24 cellular contexts compared by ENCODE assay signal in the genomic region with DNA sequence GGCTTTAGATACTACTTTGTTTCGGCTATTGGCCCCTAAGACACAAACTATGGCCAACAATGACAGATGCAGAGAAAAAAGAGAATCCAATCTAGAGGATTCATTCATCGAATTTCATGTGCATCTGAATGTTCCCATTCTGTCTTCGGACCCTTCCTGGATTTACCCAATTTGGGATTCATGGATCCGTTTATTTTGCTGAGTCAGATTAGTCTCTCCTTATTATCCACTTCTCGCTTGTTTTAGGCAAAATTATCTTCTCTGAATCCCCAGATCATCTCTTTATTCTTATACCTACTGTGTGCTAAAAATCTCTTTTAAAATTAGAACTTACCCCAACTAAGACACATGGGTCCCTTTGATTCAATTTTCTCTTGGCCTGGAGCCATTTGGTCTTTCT. TPM values are rescaled to one million over a fixed set of nuclear protein-coding genes. Genes with fewer than 3 reads are reported as not detected.
DNase-seq lines count a peak whose midpoint lies in the region; ATAC-seq, FAIRE-seq and TF ChIP-seq lines count a peak whose summit lies in the region.
"Had no signal": no experiment of that assay in that cellular context is flagged by ENCODE, and none has a peak within 500 bp of the region (broad histone marks: within the 10 kb centered on the region; RNA-seq: fewer than 3 reads in every experiment).

No MANE protein-coding gene starts in this region.

- no peaks in the 10 kb centered on the region for H3K9me1 ChIP-seq in K562 (ENCODE audit: control insufficient read depth, insufficient read depth, low read length)

- H3K4me3 ChIP-seq in A549 (no peak overlapping the region), K562 (no peak overlapping the region)
- H3K4me3 ChIP-seq: BLaER1 had no signal

- TF ChIP-seq CTCF in A549 (IDR thresholded peaks at IDR 0.05), result no peak
- TF ChIP-seq CTCF in K562 (IDR thresholded peaks at IDR 0.05 in 2 of 3, conservative IDR thresholded peaks at IDR 0.05 in 1 of 3; ENCODE audit: insufficient read depth in 2 of 3, low read depth in 1 of 3, low read length in 3 of 3), result no peak

- intact Hi-C loops in K562 (cut with micrococcal nuclease), result no loop called here

- H3K4me1 ChIP-seq in A549 (no peaks in the 10 kb centered on the region), K562 (replicated peaks in 1 of 2; ENCODE audit: control insufficient read depth in 2 of 2, insufficient read depth in 2 of 2, low read length in 2 of 2) (no peaks in the 10 kb centered on the region)
- H3K4me1 ChIP-seq: BE2C, BLaER1 had no signal

- no peaks in the 10 kb centered on the region for H3K27me3 Mint-ChIP-seq in activated T-cell treated with anti-CD3 and anti-CD28 coated beads, Interleukin-2, amount 50 U/mL, for 72 hours (ENCODE audit: low read depth)

- no peak for DNase-seq in activated T-cell treated with anti-CD3 and anti-CD28 coated beads, Interleukin-2, amount 50 U/mL, for 72 hours
- DNase-seq in activated T-cell treated with anti-CD3 and anti-CD28 coated beads for 4 hours (no peak), A549 (ENCODE audit: low read depth in 1 of 2, low spot score in 1 of 2) (no peak), K562 (ENCODE audit: extremely low read depth in 1 of 4, low spot score in 3 of 4) (no peak)
- DNase-seq: ACHN; BE2C; C1 segment of cervical spinal cord; Caco-2; Calu3; CD4-positive, alpha-beta memory T cell; CD4-positive, CD25-positive, alpha-beta regulatory T cell; DMS79 treated with DMSO at 0.1 percent for 48 hours; GF-D8 had no signal

- no peaks in the 10 kb centered on the region for H3K36me3 Mint-ChIP-seq in activated T-cell treated with anti-CD3 and anti-CD28 coated beads, Interleukin-2, amount 50 U/mL, for 72 hours (ENCODE audit: insufficient read depth in 2 of 2)
- H3K36me3 Mint-ChIP-seq: CD14-positive monocyte; CD4-positive, alpha-beta memory T cell; CD4-positive, CD25-positive, alpha-beta regulatory T cell had no signal

- no peak overlapping the region for H3K9ac ChIP-seq in K562 (ENCODE audit: insufficient read depth in 1 of 2, low read depth in 2 of 2, low read length in 2 of 2)
- H3K9ac ChIP-seq: BLaER1 had no signal

- in situ Hi-C loops in K562 (cut with MboI), result loop anchor here (5.0 kb wide), 2 partner anchors 123 to 333 kb away; no protein-coding TSS in a partner anchor

- H3K36me3 ChIP-seq in K562 (ENCODE audit: control insufficient read depth, insufficient read depth, low read length), result no peaks in the 10 kb centered on the region
- H3K36me3 ChIP-seq: BE2C, BLaER1 had no signal

- CTCF ChIA-PET in A549 (lab: Yijun Ruan, JAX), result interaction anchor here (0.7 to 1.3 kb wide), 4 partner anchors 13 to 336 kb away, joined by 3 to 5 read pairs (median 4); no protein-coding TSS in a partner anchor
- CTCF ChIA-PET in K562 (lab: Yijun Ruan, JAX; ENCODE audit: low intra/inter-chr PET ratio), result no interaction called here

- TF ChIP-seq POLR2A in A549 (IDR thresholded peaks at IDR 0.05; ENCODE audit: low read length) (no peak), K562 (conservative IDR thresholded peaks at IDR 0.05) (no peak)

- H3K9me3 Mint-ChIP-seq in activated T-cell treated with anti-CD3 and anti-CD28 coated beads, Interleukin-2, amount 50 U/mL, for 72 hours, result no peaks in the 10 kb centered on the region

- H3K9me3 ChIP-seq in A549 (no peaks in the 10 kb centered on the region), K562 (replicated peaks; ENCODE audit: control insufficient read depth, insufficient read depth, low read depth, low read length) (no peaks in the 10 kb centered on the region)
- H3K9me3 ChIP-seq: BE2C, BLaER1, Caco-2 had no signal

- BruUV-seq in K562 (replicated peaks; lab: Mats Ljungman, UMichigan), result no TSS peak

- H3K4me2 ChIP-seq in A549 (no peak overlapping the region), K562 (ENCODE audit: insufficient read depth, low read length) (no peak overlapping the region)
- H3K4me2 ChIP-seq: BLaER1 had no signal

- H3K79me2 ChIP-seq in K562 (ENCODE audit: control insufficient read depth, insufficient read depth, low read length), result no peaks in the 10 kb centered on the region

- H2AFZ ChIP-seq in K562 (ENCODE audit: low read depth, low read length), result no peak overlapping the region

- 8% methylated on average over 5 of the region's 5 CpGs for WGBS in A549 (ENCODE audit: missing lambda C conversion rate)
- WGBS in K562 (ENCODE audit: insufficient coverage, low coverage, missing lambda C conversion rate), result 4% methylated on average over 5 of the region's 5 CpGs

- peaks cover 49 to 88% of the 10 kb centered on the region in 2 experiments for H3K27me3 ChIP-seq in K562 (ENCODE audit: control insufficient read depth in 2 of 2, insufficient read depth in 2 of 2, low read length in 2 of 2)
- H3K27me3 ChIP-seq: BE2C, BLaER1 had no signal

- no peak for TF ChIP-seq RAD21 in A549 (conservative IDR thresholded peaks at IDR 0.05 in 1 of 2, IDR thresholded peaks at IDR 0.05 in 1 of 2)
- TF ChIP-seq RAD21 in K562 (CRISPR knock-in tag; conservative IDR thresholded peaks at IDR 0.05 in 1 of 2, IDR thresholded peaks at IDR 0.05 in 1 of 2), result no peak

- POLR2A ChIA-PET in A549 (lab: Yijun Ruan, JAX), result no interaction called here
- POLR2A ChIA-PET in K562 (lab: Yijun Ruan, JAX), result interaction anchor here (0.6 to 1.1 kb wide), 2 partner anchors 92 to 124 kb away, joined by 3 to 4 read pairs; no protein-coding TSS in a partner anchor

- TF ChIP-seq EP300 in A549 (IDR thresholded peaks at IDR 0.05), result no peak
- TF ChIP-seq EP300 in K562 (IDR thresholded peaks at IDR 0.05; ENCODE audit: low read length), result no peak

- peak overlapping the region; percentile 16 for H3K27ac Mint-ChIP-seq in activated T-cell treated with anti-CD3 and anti-CD28 coated beads, Interleukin-2, amount 50 U/mL, for 72 hours
- H3K27ac Mint-ChIP-seq: CD4-positive, alpha-beta memory T cell; CD4-positive, CD25-positive, alpha-beta regulatory T cell had no signal

- no peaks in the 10 kb centered on the region for H4K20me1 ChIP-seq in K562 (replicated peaks; ENCODE audit: control insufficient read depth, insufficient read depth, low read length)
- H4K20me1 ChIP-seq: BLaER1 had no signal

- H3K27ac ChIP-seq in A549, result no peak overlapping the region
- no peak overlapping the region for H3K27ac ChIP-seq in K562 (ENCODE audit: extremely low read depth, low read depth, low read length)
- H3K27ac ChIP-seq: 22Rv1, BLaER1 had no signal

- FAIRE-seq in A549 (lab: Jason Lieb, UNC) (no peak), K562 (lab: Jason Lieb, UNC) (no peak)
- FAIRE-seq: D721Med, G401.6, GM12891, GM19239 had no signal

- no peak overlapping the region for H3K4me3 Mint-ChIP-seq in activated T-cell treated with anti-CD3 and anti-CD28 coated beads, Interleukin-2, amount 50 U/mL, for 72 hours
- H3K4me3 Mint-ChIP-seq: CD14-positive monocyte; CD4-positive, alpha-beta memory T cell; CD4-positive, CD25-positive, alpha-beta regulatory T cell had no signal

- H3K4me1 Mint-ChIP-seq in activated T-cell treated with anti-CD3 and anti-CD28 coated beads, Interleukin-2, amount 50 U/mL, for 72 hours (ENCODE audit: low read depth), result no peaks in the 10 kb centered on the region
- H3K4me1 Mint-ChIP-seq: CD14-positive monocyte had no signal

- ATAC-seq in activated T-cell treated with anti-CD3 and anti-CD28 coated beads, Interleukin-2, amount 50 U/mL, for 72 hours (replicated peaks in 1 of 2), result no peak
- no peak for ATAC-seq in A549
- ATAC-seq in K562, result no peak
- ATAC-seq in GM19351 (IDR thresholded peaks at IDR 0.05; ENCODE audit: unreplicated experiment), result no peak

RNA-seq across cellular contexts. Expression of gene TRPV6, which starts 6.5 kb away (rescaled TPM):
- total RNA-seq in activated T-cell treated with anti-CD3 and anti-CD28 coated beads, Interleukin-2, amount 50 U/mL, for 72 hours, result under 1 TPM in 1 of 2 donors, not detected in 1; 0.05 TPM
- polyA plus RNA-seq in A549 (2011; rRNA removed) (0.04 TPM in 1 of 2 replicates, not detected in the other), A549 (2017; fragmentation: RNase III; extraction: RNeasy Plus Mini Kit Qiagen cat#74134 plus additional on column Dnase treatment) (not detected in 3 replicates), K562 (2011; rRNA removed) (0.08 and 0.37 TPM in 2 replicates), K562 (2014; fragmentation: Illumina TruSeq; extraction: Trizol) (0.25 and 0.26 TPM in 2 replicates), K562 (2014; fragmentation: Nextera tagmentation; extraction: Ambion mirVana) (under 1 TPM; 0.04 to 0.06 TPM), K562 (2014; rRNA removed) (0.22 and 0.32 TPM in 2 replicates)
- polyA plus RNA-seq in A549 (2012; cell fraction: cytosol; rRNA removed), result not detected in 2 replicates
- 0.01 and 0.05 TPM in 2 replicates for polyA plus RNA-seq in A549 (2012; cell fraction: nucleus; rRNA removed)
- polyA minus RNA-seq in A549 (2011; rRNA and poly(A)+ RNA removed), result not detected in 2 replicates
- 2.1 and 5.6 TPM in 2 replicates for total RNA-seq in K562 (2011; cell fraction: chromatin; rRNA removed; ENCODE audit: low replicate concordance)
- total RNA-seq in K562 (2011; cell fraction: nucleolus; rRNA removed), result 3.2 and 3.3 TPM in 2 replicates
- total RNA-seq in K562 (2011; cell fraction: nucleoplasm; rRNA removed), result 2.2 and 2.7 TPM in 2 replicates
- total RNA-seq in K562 (2014; rRNA removed) (0.04 and 0.36 TPM in 2 replicates), K562 (2014; rRNA removed; fragmentation: Illumina TruSeq; extraction: Trizol) (0.11 and 0.51 TPM in 2 replicates), K562 (2015; rRNA removed; fragmentation: Illumina TruSeq; extraction: Trizol) (0.04 and 0.11 TPM in 2 replicates), K562 (2021) (0.18 and 0.81 TPM in 2 replicates)
- 0.19 and 0.33 TPM in 2 replicates for polyA plus RNA-seq in K562 (2011; cell fraction: cytosol; rRNA removed)
- polyA plus RNA-seq in K562 (2011; cell fraction: nucleus; rRNA removed), result 3.7 and 4.0 TPM in 2 replicates
- polyA plus RNA-seq in K562 (2012), result 0.59 and 13.5 TPM in 2 replicates
- polyA minus RNA-seq in K562 (2011; rRNA and poly(A)+ RNA removed), result 0.36 and 0.46 TPM in 2 replicates
- polyA minus RNA-seq in K562 (2011; cell fraction: cytosol; rRNA and poly(A)+ RNA removed), result not detected in 2 replicates
- polyA minus RNA-seq in K562 (2011; cell fraction: nucleus; rRNA and poly(A)+ RNA removed), result 0.89 and 0.94 TPM in 2 replicates
- total RNA-seq: A172; A673; CD4-positive, alpha-beta memory T cell; CD4-positive, CD25-positive, alpha-beta regulatory T cell had no signal
- polyA plus RNA-seq: AG04450, CD14-positive monocyte had no signal

RNA-seq across cellular contexts. Expression of gene EPHB6, which starts 24.2 kb away (rescaled TPM):
- 10 to 100 TPM; 10.9 to 13.6 TPM for total RNA-seq in activated T-cell treated with anti-CD3 and anti-CD28 coated beads, Interleukin-2, amount 50 U/mL, for 72 hours
- polyA plus RNA-seq in A549 (2011; rRNA removed) (0.26 and 0.32 TPM in 2 replicates), A549 (2017; fragmentation: RNase III; extraction: RNeasy Plus Mini Kit Qiagen cat#74134 plus additional on column Dnase treatment) (0.14 to 0.37 TPM (median 0.22 TPM) in 3 replicates), K562 (2011; rRNA removed) (108 and 123 TPM in 2 replicates), K562 (2014; fragmentation: Illumina TruSeq; extraction: Trizol) (7.6 and 10.7 TPM in 2 replicates), K562 (2014; fragmentation: Nextera tagmentation; extraction: Ambion mirVana) (1 to 10 TPM; 1.4 to 2.5 TPM), K562 (2014; rRNA removed) (12.0 and 16.3 TPM in 2 replicates)
- polyA plus RNA-seq in A549 (2012; cell fraction: cytosol; rRNA removed), result 0.09 and 0.10 TPM in 2 replicates
- 0.35 and 0.86 TPM in 2 replicates for polyA plus RNA-seq in A549 (2012; cell fraction: nucleus; rRNA removed)
- 1.1 and 1.2 TPM in 2 replicates for polyA minus RNA-seq in A549 (2011; rRNA and poly(A)+ RNA removed)
- 81.3 and 499 TPM in 2 replicates for total RNA-seq in K562 (2011; cell fraction: chromatin; rRNA removed; ENCODE audit: low replicate concordance)
- 147 and 442 TPM in 2 replicates for total RNA-seq in K562 (2011; cell fraction: nucleolus; rRNA removed)
- total RNA-seq in K562 (2011; cell fraction: nucleoplasm; rRNA removed), result 112 and 171 TPM in 2 replicates
- total RNA-seq in K562 (2014; rRNA removed) (10.4 and 11.3 TPM in 2 replicates), K562 (2014; rRNA removed; fragmentation: Illumina TruSeq; extraction: Trizol) (4.1 and 4.3 TPM in 2 replicates), K562 (2015; rRNA removed; fragmentation: Illumina TruSeq; extraction: Trizol) (1.5 and 2.1 TPM in 2 replicates), K562 (2021) (13.2 and 19.1 TPM in 2 replicates)
- polyA plus RNA-seq in K562 (2011; cell fraction: cytosol; rRNA removed), result 99.6 and 191 TPM in 2 replicates
- polyA plus RNA-seq in K562 (2011; cell fraction: nucleus; rRNA removed), result 516 and 1,081 TPM in 2 replicates
- 8.8 and 13.0 TPM in 2 replicates for polyA plus RNA-seq in K562 (2012)
- polyA minus RNA-seq in K562 (2011; rRNA and poly(A)+ RNA removed), result 56.3 and 87.3 TPM in 2 replicates
- polyA minus RNA-seq in K562 (2011; cell fraction: cytosol; rRNA and poly(A)+ RNA removed), result 119 and 124 TPM in 2 replicates
- polyA minus RNA-seq in K562 (2011; cell fraction: nucleus; rRNA and poly(A)+ RNA removed), result 75.4 and 113 TPM in 2 replicates

RNA-seq across cellular contexts. Expression of gene TRPV5, which starts 54.5 kb away (rescaled TPM):
- total RNA-seq in activated T-cell treated with anti-CD3 and anti-CD28 coated beads, Interleukin-2, amount 50 U/mL, for 72 hours, result under 1 TPM in 1 of 2 donors, not detected in 1; 0.09 TPM
- polyA plus RNA-seq in A549 (2011; rRNA removed) (not detected in 2 replicates), A549 (2017; fragmentation: RNase III; extraction: RNeasy Plus Mini Kit Qiagen cat#74134 plus additional on column Dnase treatment) (not detected in 3 replicates), K562 (2011; rRNA removed) (0.12 TPM in 1 of 2 replicates, not detected in the other), K562 (2014; fragmentation: Illumina TruSeq; extraction: Trizol) (0.04 TPM in 1 of 2 replicates, not detected in the other), K562 (2014; fragmentation: Nextera tagmentation; extraction: Ambion mirVana) (not detected), K562 (2014; rRNA removed) (not detected in 2 replicates)
- not detected in 2 replicates for polyA plus RNA-seq in A549 (2012; cell fraction: cytosol; rRNA removed)
- 0.02 TPM in 1 of 2 replicates, not detected in the other for polyA plus RNA-seq in A549 (2012; cell fraction: nucleus; rRNA removed)
- polyA minus RNA-seq in A549 (2011; rRNA and poly(A)+ RNA removed), result not detected in 2 replicates
- 0.56 and 0.74 TPM in 2 replicates for total RNA-seq in K562 (2011; cell fraction: chromatin; rRNA removed; ENCODE audit: low replicate concordance)
- total RNA-seq in K562 (2011; cell fraction: nucleolus; rRNA removed), result 0.17 and 0.26 TPM in 2 replicates
- total RNA-seq in K562 (2011; cell fraction: nucleoplasm; rRNA removed), result 0.44 and 1.1 TPM in 2 replicates
- total RNA-seq in K562 (2014; rRNA removed) (not detected in 2 replicates), K562 (2014; rRNA removed; fragmentation: Illumina TruSeq; extraction: Trizol) (not detected in 2 replicates), K562 (2015; rRNA removed; fragmentation: Illumina TruSeq; extraction: Trizol) (not detected in 2 replicates), K562 (2021) (not detected in 2 replicates)
- polyA plus RNA-seq in K562 (2011; cell fraction: cytosol; rRNA removed), result 0.03 TPM in 1 of 2 replicates, not detected in the other
- 0.36 and 0.60 TPM in 2 replicates for polyA plus RNA-seq in K562 (2011; cell fraction: nucleus; rRNA removed)
- 0.08 TPM in 1 of 2 replicates, not detected in the other for polyA plus RNA-seq in K562 (2012)
- polyA minus RNA-seq in K562 (2011; rRNA and poly(A)+ RNA removed), result 0.27 TPM in 1 of 2 replicates, not detected in the other
- not detected in 2 replicates for polyA minus RNA-seq in K562 (2011; cell fraction: cytosol; rRNA and poly(A)+ RNA removed)
- polyA minus RNA-seq in K562 (2011; cell fraction: nucleus; rRNA and poly(A)+ RNA removed), result 0.13 and 0.22 TPM in 2 replicates
- total RNA-seq: A673; Caco-2; Calu3; CD4-positive, alpha-beta memory T cell; CD4-positive, CD25-positive, alpha-beta regulatory T cell had no signal
- polyA plus RNA-seq: AG04450; CD14-positive monocyte; CD4-positive, alpha-beta memory T cell; CD4-positive, CD25-positive, alpha-beta regulatory T cell had no signal
